Comparison of ENCODE assay signal across 2 cellular contexts in the genomic region with DNA sequence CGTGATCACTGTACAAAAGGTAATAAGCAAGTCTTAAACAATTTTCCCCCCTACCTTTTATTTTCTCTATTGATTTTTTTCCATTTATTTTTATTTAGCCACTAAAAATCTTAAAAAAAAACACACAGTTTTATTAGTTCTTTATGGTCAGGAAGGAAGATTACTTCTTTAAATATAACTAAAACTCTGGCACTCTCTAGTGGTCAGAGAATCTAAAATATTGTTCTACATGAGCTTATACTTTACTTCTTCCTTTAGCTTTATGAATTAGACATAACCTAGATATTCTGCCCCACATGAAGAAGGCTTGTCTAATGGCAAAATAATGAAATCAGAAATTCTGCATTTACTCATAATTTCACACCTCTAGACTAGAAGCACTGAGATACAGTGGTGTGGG.
TF ChIP-seq lines count a peak whose summit lies in the region.

No MANE protein-coding gene starts in this region.

TF ChIP-seq in IMR-90, 13 proteins besides CTCF, POLR2A, EP300 and RAD21:
- TF ChIP-seq, protein P1, sequence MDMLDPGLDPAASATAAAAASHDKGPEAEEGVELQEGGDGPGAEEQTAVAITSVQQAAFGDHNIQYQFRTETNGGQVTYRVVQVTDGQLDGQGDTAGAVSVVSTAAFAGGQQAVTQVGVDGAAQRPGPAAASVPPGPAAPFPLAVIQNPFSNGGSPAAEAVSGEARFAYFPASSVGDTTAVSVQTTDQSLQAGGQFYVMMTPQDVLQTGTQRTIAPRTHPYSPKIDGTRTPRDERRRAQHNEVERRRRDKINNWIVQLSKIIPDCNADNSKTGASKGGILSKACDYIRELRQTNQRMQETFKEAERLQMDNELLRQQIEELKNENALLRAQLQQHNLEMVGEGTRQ (IDR thresholded peaks at IDR 0.05; ENCODE audit: low read depth, low read length): no peak
- TF ChIP-seq CHD1 (IDR thresholded peaks at IDR 0.05; ENCODE audit: low read depth, low read length): no peak
- no peak for TF ChIP-seq MAZ (IDR thresholded peaks at IDR 0.05; ENCODE audit: borderline replicate concordance, low read depth, low read length)
- TF ChIP-seq CEBPB (IDR thresholded peaks at IDR 0.05; ENCODE audit: low read depth, low read length): no peak
- no peak for TF ChIP-seq BHLHE40 (IDR thresholded peaks at IDR 0.05; ENCODE audit: low read depth, low read length)
- no peak for TF ChIP-seq MAFK (IDR thresholded peaks at IDR 0.05; ENCODE audit: low read depth, low read length)
- TF ChIP-seq, protein P2, sequence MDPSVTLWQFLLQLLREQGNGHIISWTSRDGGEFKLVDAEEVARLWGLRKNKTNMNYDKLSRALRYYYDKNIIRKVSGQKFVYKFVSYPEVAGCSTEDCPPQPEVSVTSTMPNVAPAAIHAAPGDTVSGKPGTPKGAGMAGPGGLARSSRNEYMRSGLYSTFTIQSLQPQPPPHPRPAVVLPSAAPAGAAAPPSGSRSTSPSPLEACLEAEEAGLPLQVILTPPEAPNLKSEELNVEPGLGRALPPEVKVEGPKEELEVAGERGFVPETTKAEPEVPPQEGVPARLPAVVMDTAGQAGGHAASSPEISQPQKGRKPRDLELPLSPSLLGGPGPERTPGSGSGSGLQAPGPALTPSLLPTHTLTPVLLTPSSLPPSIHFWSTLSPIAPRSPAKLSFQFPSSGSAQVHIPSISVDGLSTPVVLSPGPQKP (IDR thresholded peaks at IDR 0.05; ENCODE audit: borderline replicate concordance, low read depth, low read length): no peak
- TF ChIP-seq SMC3 (IDR thresholded peaks at IDR 0.05; ENCODE audit: low read depth, low read length): no peak
- no peak for TF ChIP-seq RCOR1 (IDR thresholded peaks at IDR 0.05; ENCODE audit: insufficient replicate concordance, low read length)
- TF ChIP-seq NFE2L2 (IDR thresholded peaks at IDR 0.05; ENCODE audit: low read depth, low read length): no peak
- TF ChIP-seq MXI1 (IDR thresholded peaks at IDR 0.05; ENCODE audit: borderline replicate concordance, low read depth, low read length): no peak
- TF ChIP-seq FOS (IDR thresholded peaks at IDR 0.05; ENCODE audit: low read depth, low read length): no peak

TF ChIP-seq in HEK293T, 16 proteins besides CTCF, POLR2A, EP300 and RAD21 (continued from another document):
- TF ChIP-seq, protein P3, sequence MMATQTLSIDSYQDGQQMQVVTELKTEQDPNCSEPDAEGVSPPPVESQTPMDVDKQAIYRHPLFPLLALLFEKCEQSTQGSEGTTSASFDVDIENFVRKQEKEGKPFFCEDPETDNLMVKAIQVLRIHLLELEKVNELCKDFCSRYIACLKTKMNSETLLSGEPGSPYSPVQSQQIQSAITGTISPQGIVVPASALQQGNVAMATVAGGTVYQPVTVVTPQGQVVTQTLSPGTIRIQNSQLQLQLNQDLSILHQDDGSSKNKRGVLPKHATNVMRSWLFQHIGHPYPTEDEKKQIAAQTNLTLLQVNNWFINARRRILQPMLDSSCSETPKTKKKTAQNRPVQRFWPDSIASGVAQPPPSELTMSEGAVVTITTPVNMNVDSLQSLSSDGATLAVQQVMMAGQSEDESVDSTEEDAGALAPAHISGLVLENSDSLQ (IDR thresholded peaks at IDR 0.05): no peak
- TF ChIP-seq ZNF384 (IDR thresholded peaks at IDR 0.05) (no peak), SP1 (IDR thresholded peaks at IDR 0.05) (no peak), HDGF (IDR thresholded peaks at IDR 0.05; ENCODE audit: borderline replicate concordance) (no peak), ARNT (IDR thresholded peaks at IDR 0.05) (no peak), FOXK2 (IDR thresholded peaks at IDR 0.05) (no peak), SUZ12 (IDR thresholded peaks at IDR 0.05) (no peak), NFRKB (IDR thresholded peaks at IDR 0.05) (no peak), CTBP1 (IDR thresholded peaks at IDR 0.05; ENCODE audit: borderline replicate concordance) (no peak), TARDBP (IDR thresholded peaks at IDR 0.05) (no peak), L3MBTL2 (conservative IDR thresholded peaks at IDR 0.05) (no peak), BHLHE40 (IDR thresholded peaks at IDR 0.05; ENCODE audit: borderline replicate concordance) (no peak)
TF ChIP-seq in HEK293T: peak in this region for 0.
